In the genomic region with DNA sequence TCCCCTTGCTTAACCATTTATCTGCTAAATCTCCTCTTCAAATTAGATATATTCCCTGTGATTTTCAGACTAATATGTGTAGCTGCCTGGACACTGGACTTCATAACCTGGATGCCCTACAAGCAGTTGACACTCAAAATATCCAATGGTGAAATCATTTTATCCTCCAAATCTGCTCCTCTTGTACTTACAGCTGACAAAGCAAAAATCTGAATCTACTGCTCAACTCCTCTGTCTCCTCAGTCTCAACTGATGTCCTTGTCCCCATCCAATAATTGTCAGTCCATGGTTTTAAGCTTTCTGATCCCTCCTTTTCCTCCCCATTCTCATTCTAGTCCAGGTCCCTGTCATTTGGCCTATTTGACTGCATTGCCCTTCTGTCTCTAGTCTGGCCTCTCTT, we compare ENCODE assay signal across 7 cellular contexts.
"Had no signal": no experiment of that assay in that cellular context is flagged by ENCODE, and none has a peak within 500 bp of the region (broad histone marks: within the 10 kb centered on the region; RNA-seq: fewer than 3 reads in every experiment).

No MANE protein-coding gene starts in this region.

- H2AFZ ChIP-seq: GM23248 had no signal

- H3K9me3 ChIP-seq: HAP-1 had no signal

- DNase-seq: GM23248, GOT3, H7 had no signal

- H3K27ac ChIP-seq: GM23248, KMS-11 had no signal

- FAIRE-seq: HTR-8/SVneo had no signal

- H3K4me3 ChIP-seq: GM23248, HAP-1 had no signal

- ATAC-seq: HCT116 had no signal

- H3K4me2 ChIP-seq: KMS-11 had no signal

- H3K36me3 ChIP-seq: HAP-1 had no signal

- H3K9ac ChIP-seq: GM23248, KMS-11 had no signal

- H3K4me1 ChIP-seq: HAP-1 had no signal
